ENCODE assay signal across 14 cellular contexts in the genomic region with DNA sequence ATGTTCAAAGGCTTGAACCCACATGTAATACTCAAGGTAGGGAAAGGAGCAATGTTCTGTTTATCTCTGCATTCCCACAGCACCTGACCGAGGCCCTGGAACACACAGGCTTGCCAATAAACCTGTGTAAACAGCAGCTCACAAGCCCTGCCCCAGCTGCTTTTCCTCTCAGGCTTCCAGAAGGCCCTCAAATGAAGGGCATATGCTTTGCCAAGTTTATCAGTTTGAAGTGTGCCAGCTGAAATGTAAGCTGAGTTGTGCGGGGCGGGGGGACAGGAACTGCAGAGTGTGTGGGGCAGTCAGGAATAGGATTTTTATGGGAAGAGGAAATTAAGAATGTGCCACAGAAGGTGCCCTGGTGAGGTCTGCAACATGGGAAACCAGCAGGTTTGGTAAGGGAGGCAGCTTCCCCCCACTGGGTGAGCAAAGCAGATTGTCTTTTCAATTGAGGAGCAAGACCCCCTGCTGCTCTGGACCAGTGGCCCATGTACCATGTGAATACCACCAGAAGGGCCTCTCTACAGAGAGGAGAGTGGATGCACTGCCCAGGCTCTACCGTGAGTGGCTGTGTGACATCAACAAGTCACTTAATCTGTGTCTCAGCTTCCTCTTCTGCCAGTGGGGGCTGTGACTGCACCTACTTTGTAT.
DNase-seq lines count a peak whose midpoint lies in the region; ATAC-seq and TF ChIP-seq lines count a peak whose summit lies in the region.
"Had no signal": no experiment of that assay in that cellular context is flagged by ENCODE, and none has a peak within 500 bp of the region (broad histone marks: within the 10 kb centered on the region; RNA-seq: fewer than 3 reads in every experiment).

No MANE protein-coding gene starts in this region.

- no peak for TF ChIP-seq CTCF in stomach (IDR thresholded peaks at IDR 0.05)

- peaks cover 0 to 3% (median 0%) of the 10 kb centered on the region in 9 donors for H3K9me3 Mint-ChIP-seq in naive thymus-derived CD8-positive, alpha-beta T cell
- H3K9me3 Mint-ChIP-seq: CD4-positive, alpha-beta memory T cell; WTC11 had no signal

- no peaks in the 10 kb centered on the region for H3K36me3 ChIP-seq in stomach
- H3K36me3 ChIP-seq: SJSA1 had no signal

- peaks cover 0 to 9% (median 0%) of the 10 kb centered on the region in 3 donors for H3K27me3 ChIP-seq in stomach
- H3K27me3 ChIP-seq: SJSA1 had no signal

- POLR2A ChIA-PET in naive thymus-derived CD8-positive, alpha-beta T cell (lab: Charles Lee), result interaction anchor here (0.5 kb wide), 1 partner anchor 281 kb away, joined by 3 read pairs; no protein-coding TSS in a partner anchor

- H3K4me1 ChIP-seq in stomach, result peaks cover 0 to 28% (median 3%) of the 10 kb centered on the region in 4 donors

- peak; percentile 97 for DNase-seq in NCI-H1092 treated with DMSO at 0.1 percent for 48 hours (lab: John Stamatoyannopoulos, UW)
- peak; percentile 40 to 80 for DNase-seq in NCI-H446 (lab: John Stamatoyannopoulos, UW)
- DNase-seq in Right ventricle myocardium superior, result peak; percentile 47
- peak; percentile 86 for DNase-seq in stomach
- no peak for DNase-seq in middle frontal gyrus (ENCODE audit: extremely low spot score, low spot score)
- no peak for DNase-seq in naive thymus-derived CD8-positive, alpha-beta T cell
- no peak for DNase-seq in activated CD8-positive, alpha-beta memory T cell treated with anti-CD3 and anti-CD28 coated beads, Interleukin-2, amount 50 U/mL, for 48 hours
- DNase-seq: CD4-positive, alpha-beta memory T cell; effector CD4-positive, alpha-beta T cell; mesenchymal stem cell; NCI-H187 had no signal

- H3K9me3 ChIP-seq in stomach, result no peaks in the 10 kb centered on the region
- H3K9me3 ChIP-seq: SJSA1 had no signal

- no peak overlapping the region for H3K27ac Mint-ChIP-seq in naive thymus-derived CD8-positive, alpha-beta T cell
- H3K27ac Mint-ChIP-seq: CD4-positive, alpha-beta memory T cell; WTC11 had no signal

- peak; percentile 86 for ATAC-seq in Right ventricle myocardium superior (ENCODE audit: poor library complexity)
- no peak for ATAC-seq in naive thymus-derived CD8-positive, alpha-beta T cell

- peaks cover 6 to 19% (median 15%) of the 10 kb centered on the region in 5 donors for H3K27me3 Mint-ChIP-seq in naive thymus-derived CD8-positive, alpha-beta T cell
- H3K27me3 Mint-ChIP-seq: progenitor cell of endocrine pancreas had no signal

- 26 to 38% (median 31%) methylated on average over 4 of the region's 4 CpGs for WGBS in stomach, 5 donors

- H3K4me3 ChIP-seq in stomach, result no peak overlapping the region
- H3K4me3 ChIP-seq: SJSA1 had no signal

- H3K27ac ChIP-seq in stomach, result peak overlapping the region in 2 of 5 donors; percentile 21 to 66
- H3K27ac ChIP-seq: SJSA1 had no signal

- H3K4me1 Mint-ChIP-seq in naive thymus-derived CD8-positive, alpha-beta T cell, result no peaks in the 10 kb centered on the region
- H3K4me1 Mint-ChIP-seq: CD4-positive, alpha-beta memory T cell had no signal

- H3K36me3 Mint-ChIP-seq in naive thymus-derived CD8-positive, alpha-beta T cell, result no peaks in the 10 kb centered on the region
- H3K36me3 Mint-ChIP-seq: CD4-positive, alpha-beta memory T cell; WTC11 had no signal

- TF ChIP-seq EP300 in stomach (IDR thresholded peaks at IDR 0.05), result no peak

- intact Hi-C loops in Right ventricle myocardium superior (cut with DNase I) (no loop called here), stomach (cut with DNase I; ENCODE audit: low total_unique reads) (no loop called here)

- no peak overlapping the region for H3K4me3 Mint-ChIP-seq in naive thymus-derived CD8-positive, alpha-beta T cell
- H3K4me3 Mint-ChIP-seq: CD4-positive, alpha-beta memory T cell; WTC11 had no signal

- no peak for TF ChIP-seq POLR2A in stomach (IDR thresholded peaks at IDR 0.05)

Comparison
In these comparisons a context has a peak if more than half of its experiments do, and no peak if none do; other contexts are left out.
1. DNase-seq: peak in NCI-H1092 treated with DMSO at 0.1 percent for 48 hours (single experiment), NCI-H446 (2 of 2), Right ventricle myocardium superior (single experiment) and stomach (single experiment); none in middle frontal gyrus (single experiment), naive thymus-derived CD8-positive, alpha-beta T cell (0 of 10) and activated CD8-positive, alpha-beta memory T cell treated with anti-CD3 and anti-CD28 coated beads, Interleukin-2, amount 50 U/mL, for 48 hours (single experiment).